In the genomic region with DNA sequence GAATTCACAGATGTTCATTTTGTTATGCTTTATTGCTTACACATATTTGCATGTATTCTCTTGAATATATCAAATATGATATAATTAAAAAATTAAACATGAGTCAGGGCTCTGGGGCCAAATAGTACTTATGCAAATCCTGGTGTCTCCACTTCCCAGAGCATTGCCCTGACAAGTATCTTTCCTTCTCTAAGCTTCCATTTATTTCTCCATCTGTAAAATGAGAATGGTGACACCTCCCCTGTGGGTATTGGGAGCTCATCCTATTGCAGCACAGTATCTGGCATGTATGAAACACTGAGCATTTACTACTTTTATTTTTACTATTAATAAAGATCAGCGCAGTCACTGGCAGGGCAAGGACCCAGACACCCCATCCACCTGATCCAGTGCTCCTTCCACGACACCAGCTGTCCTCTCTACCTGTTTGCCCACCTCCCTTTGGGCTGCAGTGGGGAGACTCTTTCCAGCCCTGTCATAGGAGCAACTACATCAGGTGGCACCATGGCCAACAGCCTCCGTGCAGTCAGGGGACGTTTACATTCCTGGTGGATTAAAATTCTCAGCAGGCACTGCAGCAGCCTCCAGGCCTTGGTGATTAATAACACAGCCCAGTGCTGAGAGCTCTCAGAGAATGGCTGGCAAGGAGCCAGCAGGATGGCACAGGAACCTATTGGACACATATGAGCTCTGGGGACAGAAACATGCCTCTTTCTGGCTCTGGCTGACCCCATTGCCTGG, we compare ENCODE assay signal across 9 cellular contexts.
DNase-seq lines count a peak whose midpoint lies in the region; ATAC-seq and TF ChIP-seq lines count a peak whose summit lies in the region.
"Had no signal": no experiment of that assay in that cellular context is flagged by ENCODE, and none has a peak within 500 bp of the region (broad histone marks: within the 10 kb centered on the region; RNA-seq: fewer than 3 reads in every experiment).

No MANE protein-coding gene starts in this region.

- no peak overlapping the region for H3T11ph ChIP-seq in H9 (ENCODE audit: low read length)

- H4K5ac ChIP-seq in H9 (ENCODE audit: insufficient read length, low read depth, low read length) = no peak overlapping the region

- H2BK15ac ChIP-seq in H9 (ENCODE audit: low read depth, low read length) = no peak overlapping the region

- no peak overlapping the region for H2BK5ac ChIP-seq in H9 (ENCODE audit: insufficient read length, low read length)

- H3K36me3 Mint-ChIP-seq in H9 (ENCODE audit: insufficient read depth in 1 of 3, low read depth in 3 of 3) = peaks cover 1 to 14% (median 7%) of the 10 kb centered on the region in 3 experiments

- no peak overlapping the region for H4K8ac ChIP-seq in H9 (replicated peaks; ENCODE audit: insufficient read length, low read depth, low read length)

- H3K4me3 Mint-ChIP-seq in H9 = no peak overlapping the region

- no peak for DNase-seq in H9
- peak; percentile 60 for DNase-seq in NCI-H2227 treated with DMSO at 0.1 percent for 48 hours (lab: John Stamatoyannopoulos, UW)
- peak; percentile 69 for DNase-seq in ecto neural progenitor cell (ENCODE audit: low spot score)
- peak; percentile 3 for DNase-seq in pons (ENCODE audit: low spot score)
- no peak for DNase-seq in T-helper 1 cell
- DNase-seq in T-helper 9 cell = no peak

- no peak overlapping the region for H2BK120ac ChIP-seq in H9 (ENCODE audit: low read depth, low read length, poor library complexity, severe bottlenecking)

- peaks cover 10 to 17% of the 10 kb centered on the region in 2 experiments for H3K9me3 Mint-ChIP-seq in H9

- no CpG with 5 or more reads among the region's 4 CpGs for WGBS in H9 (ENCODE audit: extremely low coverage, insufficient read length, low lambda C conversion rate)

- no peak for TF ChIP-seq CTCF in H9 (conservative IDR thresholded peaks at IDR 0.05)

- H3K79me2 ChIP-seq in H9 (ENCODE audit: insufficient read depth, low read length) = no peaks in the 10 kb centered on the region

- H3K27me3 ChIP-seq in H9 (ENCODE audit: insufficient read depth, low read length) = no peaks in the 10 kb centered on the region

- no peak overlapping the region for H2AK5ac ChIP-seq in H9 (ENCODE audit: insufficient read length, low read length)

- no peak overlapping the region for H3K4me2 ChIP-seq in H9 (ENCODE audit: insufficient read depth, insufficient read length, low read length)
- H3K4me2 ChIP-seq: KMS-11 had no signal

- H4K20me1 ChIP-seq in H9 (ENCODE audit: control insufficient read depth, insufficient read depth, insufficient read length) = no peaks in the 10 kb centered on the region

- H3K4me1 Mint-ChIP-seq in H9 = peaks cover 28 to 33% of the 10 kb centered on the region in 2 experiments

- peaks cover 6% of the 10 kb centered on the region for H3K27me3 Mint-ChIP-seq in H9 (ENCODE audit: low read depth)

- no peak overlapping the region for H4K91ac ChIP-seq in H9 (ENCODE audit: insufficient read length, low read depth, low read length)

- H3K9me3 ChIP-seq in H9 (ENCODE audit: control insufficient read depth, low read depth, low read length) = peaks cover 7% of the 10 kb centered on the region

- H3K18ac ChIP-seq in H9 (ENCODE audit: insufficient read length, low read depth, low read length) = no peak overlapping the region

- H3K56ac ChIP-seq in H9 (ENCODE audit: insufficient read length, low read depth, low read length) = no peak overlapping the region

- H3K27ac Mint-ChIP-seq in H9 = no peak overlapping the region

- no peaks in the 10 kb centered on the region; the same call in 1 of the 2 replicates for H3K4me1 ChIP-seq in H9 (ENCODE audit: insufficient read depth, low read length)

- no peak overlapping the region for H2BK12ac ChIP-seq in H9 (ENCODE audit: insufficient read length, low read depth, low read length)

- no peaks in the 10 kb centered on the region for H3K23me2 ChIP-seq in H9 (ENCODE audit: insufficient read length, low read depth, low read length, poor library complexity, severe bottlenecking)

- no peak overlapping the region for H2BK20ac ChIP-seq in H9 (ENCODE audit: low read depth, low read length, poor library complexity, severe bottlenecking)

- H3K9ac ChIP-seq in H9 (ENCODE audit: extremely low read depth, insufficient read length, low read length) = no peak overlapping the region
- H3K9ac ChIP-seq: KMS-11 had no signal

- peak overlapping the region; percentile 32; the same call in 1 of the 2 replicates for H3K14ac ChIP-seq in H9 (ENCODE audit: insufficient read depth, low read length)

- H3K4ac ChIP-seq in H9 (ENCODE audit: low read depth, low read length) = no peak overlapping the region

- H2AFZ ChIP-seq in H9 (ENCODE audit: low read length) = no peak overlapping the region

- H3K27ac ChIP-seq in H9 (ENCODE audit: insufficient read length, low read depth, low read length) = no peak overlapping the region
- H3K27ac ChIP-seq: KMS-11 had no signal

- ATAC-seq in HG03354 (IDR thresholded peaks at IDR 0.05; ENCODE audit: poor library complexity, severe bottlenecking, unreplicated experiment) (no peak), HG02588 (IDR thresholded peaks at IDR 0.05; ENCODE audit: unreplicated experiment) (no peak)

- H3K79me1 ChIP-seq in H9 (ENCODE audit: insufficient read depth, low read depth, low read length, poor library complexity, severe bottlenecking) = no peaks in the 10 kb centered on the region

- H3K23ac ChIP-seq in H9 (ENCODE audit: insufficient read length, low read depth, low read length) = no peak overlapping the region

Comparison
In these comparisons a context has a peak if more than half of its experiments do, and no peak if none do; other contexts are left out.
1. DNase-seq: peak in NCI-H2227 treated with DMSO at 0.1 percent for 48 hours (single experiment), ecto neural progenitor cell (single experiment) and pons (single experiment); none in H9 (single experiment), T-helper 1 cell (0 of 5) and T-helper 9 cell (single experiment).